Comparison of ENCODE assay signal across 23 cellular contexts in the genomic region with DNA sequence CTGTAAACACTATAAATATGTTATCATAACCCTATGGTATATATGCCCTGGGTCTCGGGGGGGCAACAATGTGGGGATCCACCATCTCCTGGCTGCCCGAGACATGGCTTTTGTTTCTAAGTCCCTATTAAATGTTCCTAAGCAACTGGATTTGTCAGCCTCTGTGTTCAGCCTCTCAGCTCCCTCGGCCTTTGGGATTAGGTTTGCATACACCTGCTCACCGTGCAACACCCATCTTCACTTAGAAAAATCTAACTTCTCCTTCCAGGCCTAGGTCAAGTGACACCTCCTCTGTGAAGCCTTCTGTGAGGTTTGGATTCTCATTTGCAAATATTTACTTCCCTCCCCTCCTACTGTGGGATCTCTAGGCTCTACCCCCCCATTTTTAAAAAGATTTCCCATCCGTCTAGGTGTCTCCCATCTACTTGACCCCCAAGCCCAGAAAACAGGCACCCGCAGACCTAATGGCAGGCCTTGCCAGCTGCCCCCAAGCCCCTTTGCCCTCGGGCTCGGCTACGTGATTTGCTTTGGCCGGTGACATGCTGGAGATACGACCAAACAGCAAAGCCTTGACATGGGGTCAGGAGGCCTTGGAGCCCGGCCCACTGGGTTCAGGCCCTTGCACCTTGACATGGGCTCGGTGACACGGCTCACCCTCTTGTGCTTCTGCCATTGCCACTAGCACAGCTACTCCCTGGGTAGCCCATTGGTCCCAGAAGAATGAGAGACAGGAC.
A peak's percentile ranks its signal among the peaks of the same experiment; 100 is the strongest.
DNase-seq lines count a peak whose midpoint lies in the region; ATAC-seq, FAIRE-seq and TF ChIP-seq lines count a peak whose summit lies in the region.
"Had no signal": no experiment of that assay in that cellular context is flagged by ENCODE, and none has a peak within 500 bp of the region (broad histone marks: within the 10 kb centered on the region; RNA-seq: fewer than 3 reads in every experiment).

No MANE protein-coding gene starts in this region.

- H3K4me1 ChIP-seq in heart right ventricle, result peaks cover 0 to 49% (median 20%) of the 10 kb centered on the region in 9 donors
- no peaks in the 10 kb centered on the region for H3K4me1 ChIP-seq in right cardiac atrium (ENCODE audit: control insufficient read depth, insufficient read depth, low read length)
- peaks cover 34% of the 10 kb centered on the region for H3K4me1 ChIP-seq in HepG2 (ENCODE audit: insufficient read depth, low read length)

- in situ Hi-C loops in HepG2 (cut with HindIII; ENCODE audit: extremely low pct_ligation_motif_present, low pct_unique_long_range_greater_than_20kb), result no loop called here

- H3K27me3 ChIP-seq in heart right ventricle (peaks cover 0 to under 1% (median 0%) of the 10 kb centered on the region in 7 donors), right cardiac atrium (ENCODE audit: control insufficient read depth, insufficient read depth) (no peaks in the 10 kb centered on the region), HepG2 (ENCODE audit: control insufficient read depth in 1 of 2, insufficient read depth in 2 of 2, low read length in 2 of 2) (peaks cover 2 to 3% of the 10 kb centered on the region in 2 experiments; a peak in 2 of 5 replicates)
- H3K27me3 ChIP-seq: tibial nerve had no signal

- BruUV-seq in HepG2 (replicated peaks; lab: Mats Ljungman, UMichigan), result no TSS peak

- TF ChIP-seq CTCF in heart right ventricle (IDR thresholded peaks at IDR 0.05) (no peak), HepG2 (CRISPR knock-in tag; IDR thresholded peaks at IDR 0.05) (no peak)

- ATAC-seq in heart right ventricle (no peak), right cardiac atrium (no peak), HepG2 (no peak)
- ATAC-seq in stimulated activated effector memory CD8-positive, alpha-beta T cell treated with anti-CD3 and anti-CD28 coated beads, Interleukin-12 subunit alpha, Interleukin-12 subunit beta, amount 100 ng/mL, for 72 hours, result no peak
- ATAC-seq in activated CD4-positive, CD25-positive, alpha-beta regulatory T cell treated with anti-CD3 and anti-CD28 coated beads, Interleukin-2, amount 50 U/mL, for 24 hours, result no peak
- ATAC-seq in effector memory CD8-positive, alpha-beta T cell (replicated peaks), result no peak
- ATAC-seq: left ventricle myocardium superior; stimulated activated naive CD8-positive, alpha-beta T cell treated with anti-CD3 and anti-CD28 coated beads, Interleukin-15, amount 100 ng/mL, for 72 hours; WTC11 had no signal

- intact Hi-C loops in heart right ventricle (cut with DNase I), result loop anchor here in 3 of 10 donors (5.0 kb wide), 2 partner anchors 36 to 236 kb away; no protein-coding TSS in a partner anchor
- intact Hi-C loops in right cardiac atrium (cut with DNase I), result loop anchor here in 1 of 4 donors (2.0 to 5.0 kb wide), 2 partner anchors 41 to 234 kb away; partner anchors contain the start of gene FES
- intact Hi-C loops in activated CD4-positive, alpha-beta memory T cell treated with anti-CD3 and anti-CD28 coated beads for 36 hours (cut with micrococcal nuclease), result no loop called here
- intact Hi-C loops in HepG2 (cut with micrococcal nuclease; ENCODE audit: unreplicated experiment), result no loop called here

- no peaks in the 10 kb centered on the region; the same call in 1 of the 2 replicates for H4K20me1 ChIP-seq in HepG2 (ENCODE audit: insufficient read depth, low read length)

- no peak overlapping the region for H3K9ac ChIP-seq in HepG2 (ENCODE audit: insufficient read depth, low read depth, low read length)

- H2AFZ ChIP-seq in HepG2 (ENCODE audit: low read length), result no peak overlapping the region

- TF ChIP-seq EP300 in HepG2 (IDR thresholded peaks at IDR 0.05; ENCODE audit: low read depth in 2 of 2, low read length in 2 of 2) (no peak), HepG2 (CRISPR knock-in tag; IDR thresholded peaks at IDR 0.05; ENCODE audit: borderline replicate concordance) (no peak)

- no peak overlapping the region for H3K4me3 Mint-ChIP-seq in activated CD4-positive, alpha-beta memory T cell treated with anti-CD3 and anti-CD28 coated beads for 36 hours
- no peak overlapping the region for H3K4me3 Mint-ChIP-seq in stimulated activated effector memory CD8-positive, alpha-beta T cell treated with anti-CD3 and anti-CD28 coated beads, Interleukin-12 subunit alpha, Interleukin-12 subunit beta, amount 100 ng/mL, for 72 hours
- no peak overlapping the region for H3K4me3 Mint-ChIP-seq in effector memory CD8-positive, alpha-beta T cell
- H3K4me3 Mint-ChIP-seq: CD4-positive, alpha-beta T cell; immature natural killer cell; stimulated activated naive CD8-positive, alpha-beta T cell treated with anti-CD3 and anti-CD28 coated beads, Interleukin-15, amount 100 ng/mL, for 72 hours; WTC11 had no signal

- H3K9me3 Mint-ChIP-seq in activated CD4-positive, alpha-beta memory T cell treated with anti-CD3 and anti-CD28 coated beads for 36 hours, result no peaks in the 10 kb centered on the region
- H3K9me3 Mint-ChIP-seq in stimulated activated effector memory CD8-positive, alpha-beta T cell treated with anti-CD3 and anti-CD28 coated beads, Interleukin-12 subunit alpha, Interleukin-12 subunit beta, amount 100 ng/mL, for 72 hours, result no peaks in the 10 kb centered on the region
- no peaks in the 10 kb centered on the region for H3K9me3 Mint-ChIP-seq in effector memory CD8-positive, alpha-beta T cell
- H3K9me3 Mint-ChIP-seq: CD4-positive, alpha-beta T cell; IgD-negative memory B cell; immature natural killer cell; stimulated activated naive CD8-positive, alpha-beta T cell treated with anti-CD3 and anti-CD28 coated beads, Interleukin-15, amount 100 ng/mL, for 72 hours; WTC11 had no signal

- H3K36me3 ChIP-seq in heart right ventricle, result no peaks in the 10 kb centered on the region
- H3K36me3 ChIP-seq in HepG2 (replicated peaks in 1 of 2; ENCODE audit: control insufficient read depth in 1 of 2, insufficient read depth in 2 of 2, low read length in 2 of 2), result no peaks in the 10 kb centered on the region
- H3K36me3 ChIP-seq: tibial nerve had no signal

- POLR2A ChIA-PET in activated CD4-positive, alpha-beta memory T cell treated with anti-CD3 and anti-CD28 coated beads for 36 hours (lab: Charles Lee), result no interaction called here
- POLR2A ChIA-PET in HepG2 (lab: Yijun Ruan, JAX), result interaction anchor here (1.5 kb wide), 1 partner anchor 14 kb away, joined by 4 read pairs; no protein-coding TSS in a partner anchor

- H3K27ac ChIP-seq in heart right ventricle (peak overlapping the region in 6 of 10 donors; percentile 39 to 84 (median 70)), right cardiac atrium (ENCODE audit: low read length) (no peak overlapping the region), HepG2 (ENCODE audit: extremely low read length, insufficient read depth, low read length) (no peak overlapping the region)
- H3K27ac ChIP-seq: epithelial cell of prostate had no signal

- 88 to 90% methylated on average over 14 of the region's 14 CpGs for WGBS in heart right ventricle, 2 donors
- WGBS in right cardiac atrium, result 88% methylated on average over 14 of the region's 14 CpGs
- 27% methylated on average over 14 of the region's 14 CpGs for WGBS in HepG2 (ENCODE audit: low lambda C conversion rate)

- DNase-seq in heart right ventricle (no peak), right cardiac atrium (no peak), HepG2 (ENCODE audit: low spot score) (no peak), SKM-1 treated with dmso at 0.1 percent for 144 hours (lab: John Stamatoyannopoulos, UW; ENCODE audit: unreplicated experiment) (no peak)
- no peak for DNase-seq in activated CD4-positive, alpha-beta memory T cell treated with anti-CD3 and anti-CD28 coated beads for 36 hours
- no peak for DNase-seq in stimulated activated effector memory CD8-positive, alpha-beta T cell treated with anti-CD3 and anti-CD28 coated beads, Interleukin-12 subunit alpha, Interleukin-12 subunit beta, amount 100 ng/mL, for 72 hours (ENCODE audit: low spot score in 2 of 2)
- DNase-seq in effector memory CD8-positive, alpha-beta T cell, result no peak
- DNase-seq: CD4-positive, alpha-beta T cell; DMS153; GF-D8; H7; immature natural killer cell; left ventricle myocardium superior; MM.1S; NCI-H1417 treated with DMSO at 0.1 percent for 48 hours; NCI-H510A treated with DMSO at 0.1 percent for 48 hours; stimulated activated CD4-positive, alpha-beta T cell treated with anti-CD3 and anti-CD28 coated beads, Interleukin-12 subunit alpha, Interleukin-12 subunit beta, amount 100 ng/mL, for 4 hours; stimulated activated naive CD8-positive, alpha-beta T cell treated with anti-CD3 and anti-CD28 coated beads, Interleukin-15, amount 100 ng/mL, for 72 hours had no signal

- TF ChIP-seq POLR2A in HepG2 (IDR thresholded peaks at IDR 0.05; ENCODE audit: insufficient read depth in 1 of 2, low read depth in 2 of 2, low read length in 2 of 2), result no peak

- no peaks in the 10 kb centered on the region for H3K36me3 Mint-ChIP-seq in activated CD4-positive, alpha-beta memory T cell treated with anti-CD3 and anti-CD28 coated beads for 36 hours
- peaks cover 19% of the 10 kb centered on the region for H3K36me3 Mint-ChIP-seq in stimulated activated effector memory CD8-positive, alpha-beta T cell treated with anti-CD3 and anti-CD28 coated beads, Interleukin-12 subunit alpha, Interleukin-12 subunit beta, amount 100 ng/mL, for 72 hours
- H3K36me3 Mint-ChIP-seq in effector memory CD8-positive, alpha-beta T cell (ENCODE audit: insufficient read depth), result peaks cover 14% of the 10 kb centered on the region
- H3K36me3 Mint-ChIP-seq: IgD-negative memory B cell, immature natural killer cell, WTC11 had no signal

- H3K9me3 ChIP-seq in heart right ventricle (no peaks in the 10 kb centered on the region), right cardiac atrium (ENCODE audit: control insufficient read depth, low read length) (no peaks in the 10 kb centered on the region), HepG2 (ENCODE audit: low read length) (no peaks in the 10 kb centered on the region)
- H3K9me3 ChIP-seq: tibial nerve had no signal

- TF ChIP-seq RAD21 in HepG2 (CRISPR knock-in tag; IDR thresholded peaks at IDR 0.05), result no peak

- peak overlapping the region; percentile 30 for H3K27ac Mint-ChIP-seq in activated CD4-positive, alpha-beta memory T cell treated with anti-CD3 and anti-CD28 coated beads for 36 hours
- H3K27ac Mint-ChIP-seq in stimulated activated effector memory CD8-positive, alpha-beta T cell treated with anti-CD3 and anti-CD28 coated beads, Interleukin-12 subunit alpha, Interleukin-12 subunit beta, amount 100 ng/mL, for 72 hours, result peak overlapping the region; percentile 43
- H3K27ac Mint-ChIP-seq in effector memory CD8-positive, alpha-beta T cell, result no peak overlapping the region
- H3K27ac Mint-ChIP-seq: CD4-positive, alpha-beta T cell; IgD-negative memory B cell; immature natural killer cell had no signal

- peaks cover 9% of the 10 kb centered on the region for H3K27me3 Mint-ChIP-seq in activated CD4-positive, alpha-beta memory T cell treated with anti-CD3 and anti-CD28 coated beads for 36 hours
- peaks cover 9 to 27% of the 10 kb centered on the region in 2 donors for H3K27me3 Mint-ChIP-seq in effector memory CD8-positive, alpha-beta T cell

- FAIRE-seq in HepG2 (lab: Jason Lieb, UNC), result no peak

- no peak overlapping the region for H3K4me3 ChIP-seq in heart right ventricle
- H3K4me3 ChIP-seq in right cardiac atrium (ENCODE audit: low read length), result no peak overlapping the region
- H3K4me3 ChIP-seq in HepG2 (replicated peaks in 1 of 3; ENCODE audit: insufficient read depth in 1 of 3, low read depth in 2 of 3, low read length in 3 of 3), result no peak overlapping the region; a peak in 1 of 6 replicates
- H3K4me3 ChIP-seq: tibial nerve had no signal

- H3K4me1 Mint-ChIP-seq in activated CD4-positive, alpha-beta memory T cell treated with anti-CD3 and anti-CD28 coated beads for 36 hours (ENCODE audit: low read depth), result peaks cover 30% of the 10 kb centered on the region
- H3K4me1 Mint-ChIP-seq in stimulated activated effector memory CD8-positive, alpha-beta T cell treated with anti-CD3 and anti-CD28 coated beads, Interleukin-12 subunit alpha, Interleukin-12 subunit beta, amount 100 ng/mL, for 72 hours, result peaks cover 42% of the 10 kb centered on the region
- peaks cover 16 to 20% of the 10 kb centered on the region in 2 donors for H3K4me1 Mint-ChIP-seq in effector memory CD8-positive, alpha-beta T cell (ENCODE audit: low read depth in 2 of 2)

- no peaks in the 10 kb centered on the region for H3K79me2 ChIP-seq in HepG2 (ENCODE audit: insufficient read depth, low read length)

- H3K4me2 ChIP-seq in HepG2 (ENCODE audit: low read depth, low read length), result peak overlapping the region; percentile 18; the same call in 1 of the 2 replicates

- CTCF ChIA-PET in activated CD4-positive, alpha-beta memory T cell treated with anti-CD3 and anti-CD28 coated beads for 36 hours (lab: Charles Lee), result interaction anchor here (0.6 kb wide), 1 partner anchor 66 kb away, joined by 3 read pairs; the partner anchor contains the start of gene BLM
- CTCF ChIA-PET in HepG2 (lab: Yijun Ruan, JAX; ENCODE audit: low intra/inter-chr PET ratio, low total read pairs), result no interaction called here

Comparison
In these comparisons a context has a peak if more than half of its experiments do, and no peak if none do; other contexts are left out.
1. H3K27ac ChIP-seq: peak in heart right ventricle (6 of 10); none in right cardiac atrium (single experiment) and HepG2 (single experiment).
2. H3K27ac Mint-ChIP-seq: peak in activated CD4-positive, alpha-beta memory T cell treated with anti-CD3 and anti-CD28 coated beads for 36 hours (single experiment) and stimulated activated effector memory CD8-positive, alpha-beta T cell treated with anti-CD3 and anti-CD28 coated beads, Interleukin-12 subunit alpha, Interleukin-12 subunit beta, amount 100 ng/mL, for 72 hours (single experiment); none in effector memory CD8-positive, alpha-beta T cell (0 of 2).